ENCODE assay signal across 11 cellular contexts in the genomic region with DNA sequence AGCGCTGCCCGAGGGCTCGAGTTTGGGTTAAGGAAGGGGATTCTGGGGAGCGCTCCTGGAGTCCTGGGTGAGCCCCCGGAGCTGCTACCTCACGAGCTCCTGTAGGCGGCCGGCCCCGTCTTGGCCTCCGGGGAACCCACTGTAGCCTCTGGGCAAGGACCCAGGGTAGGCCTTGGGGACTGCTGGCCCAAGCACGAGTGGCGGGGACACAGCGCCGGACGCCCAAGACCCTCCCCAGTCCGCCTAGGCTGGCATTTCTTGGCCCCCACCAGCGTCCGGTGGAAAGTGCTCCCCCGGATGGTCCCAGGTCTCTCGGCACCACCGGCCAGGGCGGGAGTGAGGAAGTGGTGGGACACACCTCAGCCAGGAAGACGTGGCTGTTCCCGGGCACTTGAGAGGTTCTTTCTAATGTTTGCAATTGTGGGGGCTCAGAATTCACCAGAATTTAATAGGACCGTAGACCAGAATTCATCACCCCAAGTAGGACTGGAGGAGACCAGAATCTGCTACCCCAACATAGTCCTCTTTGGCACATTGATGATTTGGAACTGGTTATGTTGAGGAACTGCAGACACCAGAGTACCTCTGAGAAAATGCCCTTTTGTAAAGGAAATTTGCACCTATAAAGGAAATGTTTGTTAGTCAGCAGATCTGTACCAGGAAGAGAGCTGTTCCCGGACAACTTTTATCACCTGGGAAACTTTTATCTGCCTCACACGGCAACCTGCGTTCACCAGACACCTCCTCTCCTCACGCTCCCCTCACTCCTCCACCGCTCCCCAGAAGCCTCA. TPM values are rescaled to one million over a fixed set of nuclear protein-coding genes. Genes with fewer than 3 reads are reported as not detected.
DNase-seq lines count a peak whose midpoint lies in the region; TF ChIP-seq lines count a peak whose summit lies in the region.
"Had no signal": no experiment of that assay in that cellular context is flagged by ENCODE, and none has a peak within 500 bp of the region (broad histone marks: within the 10 kb centered on the region; RNA-seq: fewer than 3 reads in every experiment).

No MANE protein-coding gene starts in this region.

- no peak for TF ChIP-seq CTCF in LNCaP clone FGC (IDR thresholded peaks at IDR 0.05; ENCODE audit: control insufficient read depth, extremely low read depth, insufficient read depth)
- TF ChIP-seq CTCF in liver (IDR thresholded peaks at IDR 0.05; ENCODE audit: low read depth, low read length, missing input control) = no peak
- TF ChIP-seq CTCF in sigmoid colon (IDR thresholded peaks at IDR 0.05) = no peak
- no peak for TF ChIP-seq CTCF in ovary (IDR thresholded peaks at IDR 0.05)
- TF ChIP-seq CTCF in vagina (IDR thresholded peaks at IDR 0.05) = no peak

- no peaks in the 10 kb centered on the region for H3K9me2 ChIP-seq in GM23248 (ENCODE audit: insufficient read depth)

- H3K27ac ChIP-seq in ectodermal cell (ENCODE audit: insufficient read depth, low read depth, low read length, poor library complexity, severe bottlenecking) = no peak overlapping the region
- H3K27ac ChIP-seq in liver (ENCODE audit: low read depth in 1 of 2, low read length in 2 of 2) = peak overlapping the region; percentile 57 to 80
- H3K27ac ChIP-seq in sigmoid colon = no peak overlapping the region
- H3K27ac ChIP-seq in GM23248 = no peak overlapping the region
- no peak overlapping the region for H3K27ac ChIP-seq in ovary
- no peak overlapping the region for H3K27ac ChIP-seq in vagina

- TF ChIP-seq RAD21 in liver (IDR thresholded peaks at IDR 0.05) = no peak

- H3K27me3 ChIP-seq in ectodermal cell (ENCODE audit: control insufficient read depth, insufficient read depth, low read length, poor library complexity, severe bottlenecking) (peaks cover 58% of the 10 kb centered on the region), liver (ENCODE audit: control insufficient read depth in 4 of 4, insufficient read depth in 4 of 4, low read length in 3 of 4) (no peaks in the 10 kb centered on the region), sigmoid colon (peaks cover 21 to 69% (median 47%) of the 10 kb centered on the region in 3 donors), GM23248 (replicated peaks; ENCODE audit: insufficient read depth) (peaks cover 63% of the 10 kb centered on the region), ovary (no peaks in the 10 kb centered on the region), vagina (peaks cover 9% of the 10 kb centered on the region)

- no peak overlapping the region for H3K4me2 ChIP-seq in GM23248 (ENCODE audit: unreplicated experiment)

- in situ Hi-C loops in GM23248 (cut with MboI) = no loop called here

- no peak for TF ChIP-seq EP300 in sigmoid colon (IDR thresholded peaks at IDR 0.05)
- no peak for TF ChIP-seq EP300 in ovary (IDR thresholded peaks at IDR 0.05)

- TF ChIP-seq POLR2A in sigmoid colon (IDR thresholded peaks at IDR 0.05) (no peak), ovary (IDR thresholded peaks at IDR 0.05) (no peak), vagina (IDR thresholded peaks at IDR 0.05) (no peak)

- no peaks in the 10 kb centered on the region for H4K20me1 ChIP-seq in GM23248 (ENCODE audit: insufficient read depth)

- no peaks in the 10 kb centered on the region for H3F3A ChIP-seq in GM23248 (ENCODE audit: insufficient read depth)

- intact Hi-C loops in sigmoid colon (cut with DNase I) = no loop called here
- intact Hi-C loops in ovary (cut with DNase I) = no loop called here
- intact Hi-C loops in vagina (cut with DNase I) = no loop called here

- H3K4me1 ChIP-seq in ectodermal cell (ENCODE audit: control insufficient read depth, insufficient read depth, low read length) (no peaks in the 10 kb centered on the region), liver (ENCODE audit: control insufficient read depth in 4 of 4, insufficient read depth in 4 of 4, low read length in 3 of 4) (peaks cover 16 to 35% (median 21%) of the 10 kb centered on the region in 4 donors), sigmoid colon (peaks cover 0 to 19% (median 16%) of the 10 kb centered on the region in 4 donors), GM23248 (ENCODE audit: insufficient read depth) (no peaks in the 10 kb centered on the region), ovary (ENCODE audit: insufficient read depth) (peaks cover 5% of the 10 kb centered on the region), vagina (peaks cover 20% of the 10 kb centered on the region)

- no peaks in the 10 kb centered on the region for H3K79me2 ChIP-seq in GM23248 (ENCODE audit: insufficient read depth)

- no peak for DNase-seq in LNCaP clone FGC (ENCODE audit: low read depth)
- no peak for DNase-seq in sigmoid colon
- DNase-seq in GM23248 = no peak
- DNase-seq in ovary = no peak
- no peak for DNase-seq in vagina (ENCODE audit: extremely low spot score in 2 of 2)
- DNase-seq in RPMI8226 = no peak
- DNase-seq: activated CD4-positive, alpha-beta memory T cell treated with anti-CD3 and anti-CD28 coated beads, Interleukin-2, amount 10 ng/mL, durations not matched to agents 7 days and 5 days; activated gamma-delta T cell; T-helper 2 cell had no signal

- H3K9me3 ChIP-seq in ectodermal cell (ENCODE audit: control insufficient read depth, low read length) (no peaks in the 10 kb centered on the region), liver (ENCODE audit: control insufficient read depth in 4 of 4, low read length in 3 of 4) (no peaks in the 10 kb centered on the region), sigmoid colon (no peaks in the 10 kb centered on the region), GM23248 (ENCODE audit: low read depth) (no peaks in the 10 kb centered on the region), ovary (no peaks in the 10 kb centered on the region), vagina (no peaks in the 10 kb centered on the region)

- H3K4me3 ChIP-seq in LNCaP clone FGC (ENCODE audit: low read depth, low read length) (peak overlapping the region; percentile 81), ectodermal cell (ENCODE audit: insufficient read depth, low read depth, low read length) (peak overlapping the region; percentile 8), liver (ENCODE audit: low read depth in 1 of 3, low read length in 3 of 3) (peak overlapping the region; percentile 3 to 83 (median 50)), sigmoid colon (peak overlapping the region in 3 of 4 donors; percentile 16 to 35 (median 26)), GM23248 (no peak overlapping the region), ovary (no peak overlapping the region), vagina (peak overlapping the region in 1 of 2 donors; percentile 35)

- WGBS in ectodermal cell, 2 experiments = 13 to 14% methylated on average over 30 of the region's 30 CpGs
- WGBS in liver = 27% methylated on average over 30 of the region's 30 CpGs
- WGBS in sigmoid colon, 2 donors = 3 to 5% methylated on average over 30 of the region's 30 CpGs
- 5 to 6% methylated on average over 25 to 27 of the region's 30 CpGs for WGBS in GM23248 (ENCODE audit: low coverage in 1 of 2, low lambda C conversion rate in 2 of 2, missing lambda C conversion rate in 2 of 2), 2 experiments
- 7 to 8% (median 8%) methylated on average over 28 to 30 of the region's 30 CpGs for WGBS in ovary, 3 donors

- H3K9ac ChIP-seq in liver (ENCODE audit: low read depth in 1 of 2, low read length in 2 of 2) (no peak overlapping the region), GM23248 (no peak overlapping the region)

- H2AFZ ChIP-seq in GM23248 = no peak overlapping the region

- H3K36me3 ChIP-seq in ectodermal cell (ENCODE audit: control insufficient read depth, insufficient read depth, low read length) = no peaks in the 10 kb centered on the region
- no peaks in the 10 kb centered on the region for H3K36me3 ChIP-seq in liver (ENCODE audit: control insufficient read depth in 4 of 4, insufficient read depth in 3 of 4, low read depth in 1 of 4, low read length in 3 of 4)
- no peaks in the 10 kb centered on the region for H3K36me3 ChIP-seq in sigmoid colon
- H3K36me3 ChIP-seq in GM23248 (ENCODE audit: low read depth) = no peaks in the 10 kb centered on the region
- no peaks in the 10 kb centered on the region for H3K36me3 ChIP-seq in ovary
- no peaks in the 10 kb centered on the region for H3K36me3 ChIP-seq in vagina

TF ChIP-seq in liver, 16 proteins besides CTCF, POLR2A, EP300 and RAD21:
- TF ChIP-seq, protein P1, sequence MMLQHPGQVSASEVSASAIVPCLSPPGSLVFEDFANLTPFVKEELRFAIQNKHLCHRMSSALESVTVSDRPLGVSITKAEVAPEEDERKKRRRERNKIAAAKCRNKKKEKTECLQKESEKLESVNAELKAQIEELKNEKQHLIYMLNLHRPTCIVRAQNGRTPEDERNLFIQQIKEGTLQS (IDR thresholded peaks at IDR 0.05) = no peak
- TF ChIP-seq TAF1 (conservative IDR thresholded peaks at IDR 0.05) (no peak), YY1 (IDR thresholded peaks at IDR 0.05) (no peak), HNF4G (IDR thresholded peaks at IDR 0.05) (no peak), FOXA2 (IDR thresholded peaks at IDR 0.05) (no peak), JUND (IDR thresholded peaks at IDR 0.05) (no peak)

RNA-seq across cellular contexts. Expression of gene TMPRSS2, which starts 0.7 kb away (rescaled TPM):
- polyA plus RNA-seq in ectodermal cell (2013, experiment 1 of 4) = 0.28 TPM
- polyA plus RNA-seq in ectodermal cell (2013, experiment 2 of 4) = 0.62 TPM
- 0.32 TPM for polyA plus RNA-seq in ectodermal cell (2013, experiment 3 of 4)
- 0.41 TPM for polyA plus RNA-seq in ectodermal cell (2013, experiment 4 of 4)
- 10 to 100 TPM in 1 of 2 donors, under 1 TPM in 1; 0.14 to 32.0 TPM for total RNA-seq in liver
- polyA plus RNA-seq in liver = 10 to 100 TPM in 1 of 2 donors, 1 to 10 TPM in 1; 4.6 to 18.2 TPM
- 1 to 10 TPM in 2 of 4 donors, under 1 TPM in 1, not detected in 1; 0.33 to 2.8 (median 2.1) TPM for total RNA-seq in sigmoid colon
- polyA plus RNA-seq in sigmoid colon = 100 to 1,000 TPM in 2 of 3 donors, 10 to 100 TPM in 1; 66.1 to 434 (median 117) TPM
- total RNA-seq in GM23248 (2014; rRNA removed; shearing (Covaris generic)) = not detected in 2 replicates
- polyA plus RNA-seq in GM23248 (2016; fragmentation: Nextera tagmentation; extraction: Ambion mirVana) = not detected in 2 replicates
- 1 to 10 TPM in 3 of 7 donors, under 1 TPM in 2, not detected in 2; 0.60 to 3.0 (median 1.7) TPM for total RNA-seq in ovary
- polyA plus RNA-seq in ovary = under 1 TPM in 1 of 2 donors, not detected in 1; 0.01 TPM
- 19.9 TPM for total RNA-seq in vagina
- total RNA-seq: activated CD4-positive, alpha-beta memory T cell treated with anti-CD3 and anti-CD28 coated beads, Interleukin-2, amount 10 ng/mL, durations not matched to agents 7 days and 5 days had no signal

Comparison
In these comparisons a context has a peak if more than half of its experiments do, and no peak if none do; other contexts are left out.
1. H3K4me3 ChIP-seq: peak in LNCaP clone FGC (single experiment), ectodermal cell (single experiment), liver (3 of 3) and sigmoid colon (3 of 4); none in GM23248 (single experiment) and ovary (single experiment).
2. H3K27ac ChIP-seq: peak in liver (2 of 2); none in ectodermal cell (single experiment), sigmoid colon (0 of 4), GM23248 (single experiment), ovary (0 of 2) and vagina (single experiment).